33 cellular contexts compared by ENCODE assay signal in the genomic region with DNA sequence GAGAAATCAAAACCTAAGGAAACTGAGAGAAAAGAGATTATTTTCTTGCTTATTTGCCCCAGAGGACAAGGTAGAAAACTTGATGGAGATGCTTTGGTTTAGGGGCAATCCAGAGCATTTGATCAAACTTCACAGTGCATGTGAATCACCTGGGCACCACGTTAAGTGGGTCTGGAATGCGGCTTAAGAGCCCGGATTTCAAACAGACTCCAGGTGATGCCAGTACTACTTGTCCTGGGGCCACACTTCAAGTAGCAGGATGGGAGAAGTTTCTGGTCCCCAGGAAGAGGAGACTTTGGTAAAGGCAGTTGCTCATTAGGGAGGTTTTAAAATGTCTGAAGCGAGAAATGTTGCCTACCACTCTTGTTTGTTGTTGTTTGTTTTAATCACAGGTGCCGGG. TPM values are rescaled to one million over a fixed set of nuclear protein-coding genes. Genes with fewer than 3 reads are reported as not detected.
"Had no signal": no experiment of that assay in that cellular context is flagged by ENCODE, and none has a peak within 500 bp of the region (broad histone marks: within the 10 kb centered on the region; RNA-seq: fewer than 3 reads in every experiment).

No MANE protein-coding gene starts in this region.

- DNase-seq: activated CD4-positive, alpha-beta T cell treated with anti-CD3 and anti-CD28 coated beads for 36 hours; activated CD4-positive, alpha-beta T cell treated with anti-CD3 and anti-CD28 coated beads, Interleukin-2, amount 10 ng/mL, durations not matched to agents 7 days and 5 days; activated CD4-positive, alpha-beta T cell treated with anti-CD3 and anti-CD28 coated beads, Interleukin-2, amount 50 U/mL, for 48 hours; activated CD8-positive, alpha-beta memory T cell treated with anti-CD3 and anti-CD28 coated beads, Interleukin-2, amount 50 U/mL, for 4 hours; activated gamma-delta T cell treated with Interleukin-2 at 50 U/mL for 16 hours; activated naive CD4-positive, alpha-beta T cell treated with anti-CD3 and anti-CD28 coated beads for 36 hours; activated T-cell treated with anti-CD3 and anti-CD28 coated beads for 4 hours; activated T-cell treated with anti-CD3 and anti-CD28 coated beads, Interleukin-2, amount 50 U/mL, for 4 hours; adrenal gland; body of pancreas; NCI-H1105 treated with DMSO at 0.1 percent for 48 hours; NCI-H1694; NCI-H1930; NCI-H2081 treated with DMSO at 0.1 percent for 48 hours; NCI-H2171; NCI-H446; NCI-H524 treated with DMSO at 0.1 percent for 48 hours; SHP77; SJCRH30; T1000 had no signal

- H3K4me3 ChIP-seq: adrenal gland, body of pancreas, breast epithelium, SJCRH30, SK-N-MC had no signal

- H3K9me3 ChIP-seq: adrenal gland, body of pancreas, breast epithelium, SJCRH30 had no signal

- H3K4me1 ChIP-seq: adrenal gland, breast epithelium, SJCRH30 had no signal

- H3K4me3 Mint-ChIP-seq: activated CD4-positive, alpha-beta T cell treated with anti-CD3 and anti-CD28 coated beads for 36 hours; activated CD4-positive, alpha-beta T cell treated with anti-CD3 and anti-CD28 coated beads, Interleukin-2, amount 10 ng/mL, durations not matched to agents 7 days and 5 days; activated naive CD4-positive, alpha-beta T cell treated with anti-CD3 and anti-CD28 coated beads for 36 hours; activated T-cell treated with anti-CD3 and anti-CD28 coated beads, Interleukin-2, amount 50 U/mL, for 4 hours; activated T-helper 1 cell treated with anti-CD3 and anti-CD28 coated beads, Interleukin-12 subunit alpha, Interleukin-12 subunit beta, Interleukin-2, Interleukin-4 antibody, amounts not matched to agents 30 ng/mL and 10 ng/mL and 1 ng/mL, durations not matched to agents 14 hours and 24 hours and 36 hours had no signal

- H3K27ac ChIP-seq: adrenal gland, body of pancreas, breast epithelium, KMS-11, SJCRH30, SK-N-MC had no signal

- H3K4me1 Mint-ChIP-seq: activated CD4-positive, alpha-beta T cell treated with anti-CD3 and anti-CD28 coated beads for 36 hours; activated CD4-positive, alpha-beta T cell treated with anti-CD3 and anti-CD28 coated beads, Interleukin-2, amount 10 ng/mL, durations not matched to agents 7 days and 5 days had no signal

- H3K27me3 ChIP-seq: adrenal gland, body of pancreas, breast epithelium, SJCRH30 had no signal

- H3K9me3 Mint-ChIP-seq: activated CD4-positive, alpha-beta T cell treated with anti-CD3 and anti-CD28 coated beads, Interleukin-2, amount 10 ng/mL, durations not matched to agents 7 days and 5 days; activated naive CD4-positive, alpha-beta T cell treated with anti-CD3 and anti-CD28 coated beads for 36 hours; activated naive CD4-positive, alpha-beta T cell treated with anti-CD3 and anti-CD28 coated beads, Interleukin-2, amount 50 U/mL, for 72 hours; activated T-cell treated with anti-CD3 and anti-CD28 coated beads, Interleukin-2, amount 50 U/mL, for 4 hours; activated T-helper 1 cell treated with anti-CD3 and anti-CD28 coated beads, Interleukin-12 subunit alpha, Interleukin-12 subunit beta, Interleukin-2, Interleukin-4 antibody, amounts not matched to agents 30 ng/mL and 10 ng/mL and 1 ng/mL, durations not matched to agents 14 hours and 24 hours and 36 hours had no signal

- H3K36me3 Mint-ChIP-seq: activated naive CD4-positive, alpha-beta T cell treated with anti-CD3 and anti-CD28 coated beads, Interleukin-2, amount 50 U/mL, for 72 hours had no signal

- H3K36me3 ChIP-seq: breast epithelium had no signal

- H3K27me3 Mint-ChIP-seq: activated CD4-positive, alpha-beta T cell treated with anti-CD3 and anti-CD28 coated beads, Interleukin-2, amount 10 ng/mL, durations not matched to agents 7 days and 5 days had no signal

- ATAC-seq: activated CD4-positive, alpha-beta T cell treated with anti-CD3 and anti-CD28 coated beads for 36 hours; activated CD4-positive, CD25-positive, alpha-beta regulatory T cell treated with anti-CD3 and anti-CD28 coated beads, Interleukin-2, amount 50 U/mL, for 24 hours; activated naive CD4-positive, alpha-beta T cell treated with anti-CD3 and anti-CD28 coated beads, Interleukin-2, amount 50 U/mL, for 72 hours; activated T-cell treated with anti-CD3 and anti-CD28 coated beads, Interleukin-2, amount 50 U/mL, for 4 hours; body of pancreas; Panc1 had no signal

- H3K27ac Mint-ChIP-seq: activated CD4-positive, alpha-beta T cell treated with anti-CD3 and anti-CD28 coated beads for 36 hours; activated CD4-positive, alpha-beta T cell treated with anti-CD3 and anti-CD28 coated beads, Interleukin-2, amount 10 ng/mL, durations not matched to agents 7 days and 5 days; activated naive CD4-positive, alpha-beta T cell treated with anti-CD3 and anti-CD28 coated beads for 36 hours; activated naive CD4-positive, alpha-beta T cell treated with anti-CD3 and anti-CD28 coated beads, Interleukin-2, amount 50 U/mL, for 72 hours; activated T-helper 1 cell treated with anti-CD3 and anti-CD28 coated beads, Interleukin-12 subunit alpha, Interleukin-12 subunit beta, Interleukin-2, Interleukin-4 antibody, amounts not matched to agents 30 ng/mL and 10 ng/mL and 1 ng/mL, durations not matched to agents 14 hours and 24 hours and 36 hours had no signal

RNA-seq across cellular contexts. Expression of gene PHOX2B, which starts 51.8 kb away (rescaled TPM):
- total RNA-seq: activated CD4-positive, alpha-beta T cell treated with anti-CD3 and anti-CD28 coated beads for 36 hours; activated CD4-positive, alpha-beta T cell treated with anti-CD3 and anti-CD28 coated beads, Interleukin-2, amount 10 ng/mL, durations not matched to agents 7 days and 5 days; activated naive CD4-positive, alpha-beta T cell treated with anti-CD3 and anti-CD28 coated beads for 36 hours; activated naive CD4-positive, alpha-beta T cell treated with anti-CD3 and anti-CD28 coated beads, Interleukin-2, amount 50 U/mL, for 72 hours; activated T-cell treated with anti-CD3 and anti-CD28 coated beads, Interleukin-2, amount 50 U/mL, for 4 hours; activated T-helper 1 cell treated with anti-CD3 and anti-CD28 coated beads, Interleukin-12 subunit alpha, Interleukin-12 subunit beta, Interleukin-2, Interleukin-4 antibody, amounts not matched to agents 30 ng/mL and 10 ng/mL and 1 ng/mL, durations not matched to agents 14 hours and 24 hours and 36 hours; astrocyte; body of pancreas; breast epithelium; cardiac septum; LHCN-M2; RPMI7951; SJCRH30; T-helper 1 cell treated with Interleukin-12 subunit alpha and Interleukin-12 subunit beta and Interleukin-4 antibody, amounts not matched to agents 30 ng/mL and 1 ng/mL, for 36 hours; T-helper 2 cell treated with Interferon-gamma antibody and Interleukin-4, amounts not matched to agents 100 ng/mL and 5 ng/mL, for 36 hours had no signal
